ENCODE assay signal across 1 cellular context in the genomic region with DNA sequence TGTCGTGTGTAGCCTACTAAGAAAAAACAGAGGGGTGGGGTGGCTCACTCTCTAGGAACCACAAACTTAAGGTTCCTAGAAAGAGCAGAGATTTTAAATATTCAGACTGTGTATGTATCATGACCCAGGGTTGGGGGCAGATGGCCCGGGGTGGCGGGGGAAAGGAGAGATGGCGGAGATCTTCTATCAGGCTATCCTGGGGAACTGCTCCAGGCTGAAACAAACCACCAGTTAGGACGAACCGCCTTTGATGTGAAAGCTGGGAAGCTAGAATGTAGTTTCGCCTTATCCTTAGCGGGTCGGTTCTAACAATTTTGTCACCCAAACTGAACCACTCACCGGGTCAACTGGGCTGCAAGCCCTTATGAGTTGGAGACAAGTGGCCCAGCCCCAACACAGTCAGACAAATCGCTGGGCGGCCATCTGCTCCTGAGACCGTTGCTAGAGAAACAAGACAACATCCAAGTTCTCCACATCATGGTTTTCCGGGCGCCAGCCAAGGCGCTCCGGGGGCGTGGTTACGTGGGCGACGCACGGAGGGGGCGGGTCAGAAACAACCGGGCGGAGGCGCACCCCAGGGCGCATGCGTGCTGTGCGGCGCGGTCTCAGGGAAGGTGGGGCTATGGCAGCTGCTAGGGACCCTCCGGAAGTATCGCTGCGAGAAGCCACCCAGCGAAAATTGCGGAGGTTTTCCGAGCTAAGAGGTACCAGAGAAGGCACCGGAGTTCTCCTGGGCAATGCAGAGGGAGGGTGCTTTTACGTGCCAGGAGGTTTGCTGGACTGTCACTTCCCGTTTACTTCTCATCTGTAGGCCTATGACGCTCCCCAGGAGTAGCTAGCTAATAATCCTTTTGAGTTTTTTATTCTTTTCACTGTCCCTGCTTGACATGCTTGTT.
TF ChIP-seq lines count a peak whose summit lies in the region.

A gene (plus strand): TSS at position 586 of the 896 bp plus-strand sequence. CDS start 37 bp downstream, at position 623.
A gene with protein sequence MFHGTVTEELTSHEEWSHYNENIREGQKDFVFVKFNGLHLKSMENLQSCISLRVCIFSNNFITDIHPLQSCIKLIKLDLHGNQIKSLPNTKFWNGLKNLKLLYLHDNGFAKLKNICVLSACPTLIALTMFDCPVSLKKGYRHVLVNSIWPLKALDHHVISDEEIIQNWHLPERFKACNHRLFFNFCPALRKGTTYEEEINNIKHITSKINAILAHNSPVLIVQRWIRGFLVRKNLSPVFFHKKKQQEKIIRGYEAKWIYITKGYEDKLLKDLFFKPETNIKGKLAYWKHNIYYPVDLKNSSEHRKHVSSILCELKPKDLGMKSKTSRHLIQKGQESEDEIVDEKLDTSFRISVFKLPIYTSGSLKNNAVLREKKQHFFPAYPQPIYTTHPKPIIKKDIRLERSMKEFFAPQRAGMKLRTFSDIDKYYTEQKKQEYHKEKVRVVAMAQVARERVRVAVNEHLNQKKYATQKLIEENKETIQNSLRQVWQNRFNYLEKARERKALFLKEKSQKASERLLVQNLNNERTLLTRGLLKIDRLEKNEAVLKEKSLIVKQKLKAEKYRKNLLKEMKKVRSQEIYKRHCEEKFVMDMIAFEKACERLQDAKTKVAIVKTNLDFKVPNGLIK (minus strand): TSS at position 520 of the 896 bp plus-strand sequence. CDS start 14,492 bp downstream, outside the sequence.

TF ChIP-seq in HepG2, 621 proteins besides CTCF, POLR2A, EP300 and RAD21 (continues in another document):
- no peak for TF ChIP-seq ZNF567 (CRISPR knock-in tag; IDR thresholded peaks at IDR 0.05; ENCODE audit: borderline replicate concordance)
- TF ChIP-seq ZFP37 (CRISPR knock-in tag; IDR thresholded peaks at IDR 0.05; ENCODE audit: borderline replicate concordance): no peak
- no peak for TF ChIP-seq TRIM24 (CRISPR knock-in tag; IDR thresholded peaks at IDR 0.05)
- peak; percentile 87 for TF ChIP-seq KMT2A (CRISPR knock-in tag; IDR thresholded peaks at IDR 0.05)
- TF ChIP-seq GATA4 (IDR thresholded peaks at IDR 0.05; ENCODE audit: borderline replicate concordance, low read depth): no peak
- TF ChIP-seq, protein P1, sequence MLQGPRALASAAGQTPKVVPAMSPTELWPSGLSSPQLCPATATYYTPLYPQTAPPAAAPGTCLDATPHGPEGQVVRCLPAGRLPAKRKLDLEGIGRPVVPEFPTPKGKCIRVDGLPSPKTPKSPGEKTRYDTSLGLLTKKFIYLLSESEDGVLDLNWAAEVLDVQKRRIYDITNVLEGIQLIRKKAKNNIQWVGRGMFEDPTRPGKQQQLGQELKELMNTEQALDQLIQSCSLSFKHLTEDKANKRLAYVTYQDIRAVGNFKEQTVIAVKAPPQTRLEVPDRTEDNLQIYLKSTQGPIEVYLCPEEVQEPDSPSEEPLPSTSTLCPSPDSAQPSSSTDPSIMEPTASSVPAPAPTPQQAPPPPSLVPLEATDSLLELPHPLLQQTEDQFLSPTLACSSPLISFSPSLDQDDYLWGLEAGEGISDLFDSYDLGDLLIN (CRISPR knock-in tag; IDR thresholded peaks at IDR 0.05; ENCODE audit: borderline replicate concordance): no peak
- TF ChIP-seq, protein P2, sequence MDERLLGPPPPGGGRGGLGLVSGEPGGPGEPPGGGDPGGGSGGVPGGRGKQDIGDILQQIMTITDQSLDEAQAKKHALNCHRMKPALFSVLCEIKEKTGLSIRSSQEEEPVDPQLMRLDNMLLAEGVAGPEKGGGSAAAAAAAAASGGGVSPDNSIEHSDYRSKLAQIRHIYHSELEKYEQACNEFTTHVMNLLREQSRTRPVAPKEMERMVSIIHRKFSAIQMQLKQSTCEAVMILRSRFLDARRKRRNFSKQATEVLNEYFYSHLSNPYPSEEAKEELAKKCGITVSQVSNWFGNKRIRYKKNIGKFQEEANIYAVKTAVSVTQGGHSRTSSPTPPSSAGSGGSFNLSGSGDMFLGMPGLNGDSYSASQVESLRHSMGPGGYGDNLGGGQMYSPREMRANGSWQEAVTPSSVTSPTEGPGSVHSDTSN (CRISPR knock-in tag; IDR thresholded peaks at IDR 0.05): no peak
- no peak; the same call in 1 of the 2 replicates for TF ChIP-seq MTF2 (CRISPR knock-in tag; IDR thresholded peaks at IDR 0.05; ENCODE audit: borderline replicate concordance)
- no peak for TF ChIP-seq SP1 (IDR thresholded peaks at IDR 0.05)
- peak; percentile 75 for TF ChIP-seq SP1 (CRISPR knock-in tag; IDR thresholded peaks at IDR 0.05)
- TF ChIP-seq MEIS2 (CRISPR knock-in tag; IDR thresholded peaks at IDR 0.05): 0 out of 2 replicates have a peak, but pooled peaks have one; percentile 39
- 0 out of 4 replicates have a peak, but pooled peaks of 1 of the 2 experiments have one; percentile 21 for TF ChIP-seq KLF16 (CRISPR knock-in tag; IDR thresholded peaks at IDR 0.05)
- TF ChIP-seq BRCA1 (CRISPR knock-in tag; IDR thresholded peaks at IDR 0.05): no peak
- TF ChIP-seq, protein P3, sequence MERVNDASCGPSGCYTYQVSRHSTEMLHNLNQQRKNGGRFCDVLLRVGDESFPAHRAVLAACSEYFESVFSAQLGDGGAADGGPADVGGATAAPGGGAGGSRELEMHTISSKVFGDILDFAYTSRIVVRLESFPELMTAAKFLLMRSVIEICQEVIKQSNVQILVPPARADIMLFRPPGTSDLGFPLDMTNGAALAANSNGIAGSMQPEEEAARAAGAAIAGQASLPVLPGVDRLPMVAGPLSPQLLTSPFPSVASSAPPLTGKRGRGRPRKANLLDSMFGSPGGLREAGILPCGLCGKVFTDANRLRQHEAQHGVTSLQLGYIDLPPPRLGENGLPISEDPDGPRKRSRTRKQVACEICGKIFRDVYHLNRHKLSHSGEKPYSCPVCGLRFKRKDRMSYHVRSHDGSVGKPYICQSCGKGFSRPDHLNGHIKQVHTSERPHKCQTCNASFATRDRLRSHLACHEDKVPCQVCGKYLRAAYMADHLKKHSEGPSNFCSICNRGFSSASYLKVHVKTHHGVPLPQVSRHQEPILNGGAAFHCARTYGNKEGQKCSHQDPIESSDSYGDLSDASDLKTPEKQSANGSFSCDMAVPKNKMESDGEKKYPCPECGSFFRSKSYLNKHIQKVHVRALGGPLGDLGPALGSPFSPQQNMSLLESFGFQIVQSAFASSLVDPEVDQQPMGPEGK (CRISPR knock-in tag; IDR thresholded peaks at IDR 0.05): peak; percentile 34; the same call in 1 of the 2 replicates
- TF ChIP-seq, protein P4, sequence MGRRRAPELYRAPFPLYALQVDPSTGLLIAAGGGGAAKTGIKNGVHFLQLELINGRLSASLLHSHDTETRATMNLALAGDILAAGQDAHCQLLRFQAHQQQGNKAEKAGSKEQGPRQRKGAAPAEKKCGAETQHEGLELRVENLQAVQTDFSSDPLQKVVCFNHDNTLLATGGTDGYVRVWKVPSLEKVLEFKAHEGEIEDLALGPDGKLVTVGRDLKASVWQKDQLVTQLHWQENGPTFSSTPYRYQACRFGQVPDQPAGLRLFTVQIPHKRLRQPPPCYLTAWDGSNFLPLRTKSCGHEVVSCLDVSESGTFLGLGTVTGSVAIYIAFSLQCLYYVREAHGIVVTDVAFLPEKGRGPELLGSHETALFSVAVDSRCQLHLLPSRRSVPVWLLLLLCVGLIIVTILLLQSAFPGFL (CRISPR knock-in tag; IDR thresholded peaks at IDR 0.05): no peak
- no peak for TF ChIP-seq PAWR (CRISPR knock-in tag; IDR thresholded peaks at IDR 0.05; ENCODE audit: borderline replicate concordance)
- no peak for TF ChIP-seq MEIS1 (CRISPR knock-in tag; IDR thresholded peaks at IDR 0.05; ENCODE audit: borderline replicate concordance)
- no peak for TF ChIP-seq KDM6A (CRISPR knock-in tag; IDR thresholded peaks at IDR 0.05; ENCODE audit: low read depth)
- TF ChIP-seq, protein P5, sequence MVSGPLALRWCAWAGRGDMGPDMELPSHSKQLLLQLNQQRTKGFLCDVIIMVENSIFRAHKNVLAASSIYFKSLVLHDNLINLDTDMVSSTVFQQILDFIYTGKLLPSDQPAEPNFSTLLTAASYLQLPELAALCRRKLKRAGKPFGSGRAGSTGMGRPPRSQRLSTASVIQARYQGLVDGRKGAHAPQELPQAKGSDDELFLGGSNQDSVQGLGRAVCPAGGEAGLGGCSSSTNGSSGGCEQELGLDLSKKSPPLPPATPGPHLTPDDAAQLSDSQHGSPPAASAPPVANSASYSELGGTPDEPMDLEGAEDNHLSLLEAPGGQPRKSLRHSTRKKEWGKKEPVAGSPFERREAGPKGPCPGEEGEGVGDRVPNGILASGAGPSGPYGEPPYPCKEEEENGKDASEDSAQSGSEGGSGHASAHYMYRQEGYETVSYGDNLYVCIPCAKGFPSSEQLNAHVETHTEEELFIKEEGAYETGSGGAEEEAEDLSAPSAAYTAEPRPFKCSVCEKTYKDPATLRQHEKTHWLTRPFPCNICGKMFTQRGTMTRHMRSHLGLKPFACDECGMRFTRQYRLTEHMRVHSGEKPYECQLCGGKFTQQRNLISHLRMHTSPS (CRISPR knock-in tag; IDR thresholded peaks at IDR 0.05; ENCODE audit: low read depth): no peak
- TF ChIP-seq ZNF746 (CRISPR knock-in tag; IDR thresholded peaks at IDR 0.05): no peak
- no peak for TF ChIP-seq RELA (CRISPR knock-in tag; IDR thresholded peaks at IDR 0.05)
- peak; percentile 46; the same call in 1 of the 2 replicates for TF ChIP-seq IRF2 (CRISPR knock-in tag; IDR thresholded peaks at IDR 0.05)
- no peak for TF ChIP-seq ZNF451 (CRISPR knock-in tag; IDR thresholded peaks at IDR 0.05)
- no peak for TF ChIP-seq AHR (CRISPR knock-in tag; IDR thresholded peaks at IDR 0.05)
- TF ChIP-seq HNRNPL (IDR thresholded peaks at IDR 0.05; ENCODE audit: low read depth, low read length): no peak
- no peak for TF ChIP-seq ZNF205 (CRISPR knock-in tag; IDR thresholded peaks at IDR 0.05)
- 0 out of 2 replicates have a peak, but pooled peaks have one; percentile 39 for TF ChIP-seq KLF11 (CRISPR knock-in tag; IDR thresholded peaks at IDR 0.05)
- TF ChIP-seq MAZ (IDR thresholded peaks at IDR 0.05; ENCODE audit: borderline replicate concordance, low read depth, low read length): no peak
- 0 out of 2 replicates have a peak, but pooled peaks have one; percentile 17 for TF ChIP-seq MAZ (CRISPR knock-in tag; IDR thresholded peaks at IDR 0.05; ENCODE audit: low read depth)
- TF ChIP-seq ZNF160 (CRISPR knock-in tag; IDR thresholded peaks at IDR 0.05): no peak
- TF ChIP-seq ZNF616 (CRISPR knock-in tag; IDR thresholded peaks at IDR 0.05; ENCODE audit: low read depth): no peak
- no peak for TF ChIP-seq SOX13 (IDR thresholded peaks at IDR 0.05)
- TF ChIP-seq SOX13 (CRISPR knock-in tag; conservative IDR thresholded peaks at IDR 0.05 in 1 of 2, IDR thresholded peaks at IDR 0.05 in 1 of 2): peak in 1 of 2 experiments; percentile 19; a peak in 1 of 4 replicates
- TF ChIP-seq, protein P6, sequence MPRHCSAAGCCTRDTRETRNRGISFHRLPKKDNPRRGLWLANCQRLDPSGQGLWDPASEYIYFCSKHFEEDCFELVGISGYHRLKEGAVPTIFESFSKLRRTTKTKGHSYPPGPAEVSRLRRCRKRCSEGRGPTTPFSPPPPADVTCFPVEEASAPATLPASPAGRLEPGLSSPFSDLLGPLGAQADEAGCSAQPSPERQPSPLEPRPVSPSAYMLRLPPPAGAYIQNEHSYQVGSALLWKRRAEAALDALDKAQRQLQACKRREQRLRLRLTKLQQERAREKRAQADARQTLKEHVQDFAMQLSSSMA (CRISPR knock-in tag; IDR thresholded peaks at IDR 0.05): 0 out of 2 replicates have a peak, but pooled peaks have one; percentile 32
- TF ChIP-seq, protein P7, sequence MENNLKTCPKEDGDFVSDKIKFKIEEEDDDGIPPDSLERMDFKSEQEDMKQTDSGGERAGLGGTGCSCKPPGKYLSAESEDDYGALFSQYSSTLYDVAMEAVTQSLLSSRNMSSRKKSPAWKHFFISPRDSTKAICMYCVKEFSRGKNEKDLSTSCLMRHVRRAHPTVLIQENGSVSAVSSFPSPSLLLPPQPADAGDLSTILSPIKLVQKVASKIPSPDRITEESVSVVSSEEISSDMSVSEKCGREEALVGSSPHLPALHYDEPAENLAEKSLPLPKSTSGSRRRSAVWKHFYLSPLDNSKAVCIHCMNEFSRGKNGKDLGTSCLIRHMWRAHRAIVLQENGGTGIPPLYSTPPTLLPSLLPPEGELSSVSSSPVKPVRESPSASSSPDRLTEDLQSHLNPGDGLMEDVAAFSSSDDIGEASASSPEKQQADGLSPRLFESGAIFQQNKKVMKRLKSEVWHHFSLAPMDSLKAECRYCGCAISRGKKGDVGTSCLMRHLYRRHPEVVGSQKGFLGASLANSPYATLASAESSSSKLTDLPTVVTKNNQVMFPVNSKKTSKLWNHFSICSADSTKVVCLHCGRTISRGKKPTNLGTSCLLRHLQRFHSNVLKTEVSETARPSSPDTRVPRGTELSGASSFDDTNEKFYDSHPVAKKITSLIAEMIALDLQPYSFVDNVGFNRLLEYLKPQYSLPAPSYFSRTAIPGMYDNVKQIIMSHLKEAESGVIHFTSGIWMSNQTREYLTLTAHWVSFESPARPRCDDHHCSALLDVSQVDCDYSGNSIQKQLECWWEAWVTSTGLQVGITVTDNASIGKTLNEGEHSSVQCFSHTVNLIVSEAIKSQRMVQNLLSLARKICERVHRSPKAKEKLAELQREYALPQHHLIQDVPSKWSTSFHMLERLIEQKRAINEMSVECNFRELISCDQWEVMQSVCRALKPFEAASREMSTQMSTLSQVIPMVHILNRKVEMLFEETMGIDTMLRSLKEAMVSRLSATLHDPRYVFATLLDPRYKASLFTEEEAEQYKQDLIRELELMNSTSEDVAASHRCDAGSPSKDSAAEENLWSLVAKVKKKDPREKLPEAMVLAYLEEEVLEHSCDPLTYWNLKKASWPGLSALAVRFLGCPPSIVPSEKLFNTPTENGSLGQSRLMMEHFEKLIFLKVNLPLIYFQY (CRISPR knock-in tag; IDR thresholded peaks at IDR 0.05; ENCODE audit: borderline replicate concordance): peak; percentile 45; the same call in 1 of the 2 replicates
- TF ChIP-seq ATM (IDR thresholded peaks at IDR 0.05; ENCODE audit: borderline replicate concordance): no peak
- no peak for TF ChIP-seq MTA3 (CRISPR knock-in tag; IDR thresholded peaks at IDR 0.05)
- peak; percentile 65; the same call in 1 of the 2 replicates for TF ChIP-seq FOXO1 (CRISPR knock-in tag; IDR thresholded peaks at IDR 0.05)
- TF ChIP-seq TAF1 (CRISPR knock-in tag; IDR thresholded peaks at IDR 0.05): peak; percentile 81
- TF ChIP-seq SRF (IDR thresholded peaks at IDR 0.05; ENCODE audit: low read depth, low read length): no peak
- TF ChIP-seq CHD4 (IDR thresholded peaks at IDR 0.05; ENCODE audit: borderline replicate concordance, low read length): no peak
- TF ChIP-seq ZMYM4 (CRISPR knock-in tag; IDR thresholded peaks at IDR 0.05): peak; percentile 92
- no peak for TF ChIP-seq ZNF530 (CRISPR knock-in tag; IDR thresholded peaks at IDR 0.05; ENCODE audit: low read depth)
- no peak; the same call in 1 of the 2 replicates for TF ChIP-seq HMG20A (CRISPR knock-in tag; IDR thresholded peaks at IDR 0.05; ENCODE audit: borderline replicate concordance)
- TF ChIP-seq, protein P8, sequence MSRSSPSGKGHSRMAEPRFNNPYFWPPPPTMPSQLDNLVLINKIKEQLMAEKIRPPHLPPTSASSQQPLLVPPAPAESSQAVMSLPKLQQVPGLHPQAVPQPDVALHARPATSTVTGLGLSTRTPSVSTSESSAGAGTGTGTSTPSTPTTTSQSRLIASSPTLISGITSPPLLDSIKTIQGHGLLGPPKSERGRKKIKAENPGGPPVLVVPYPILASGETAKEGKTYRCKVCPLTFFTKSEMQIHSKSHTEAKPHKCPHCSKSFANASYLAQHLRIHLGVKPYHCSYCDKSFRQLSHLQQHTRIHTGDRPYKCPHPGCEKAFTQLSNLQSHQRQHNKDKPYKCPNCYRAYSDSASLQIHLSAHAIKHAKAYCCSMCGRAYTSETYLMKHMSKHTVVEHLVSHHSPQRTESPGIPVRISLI (CRISPR knock-in tag; IDR thresholded peaks at IDR 0.05; ENCODE audit: borderline replicate concordance): no peak
- peak; percentile 80; the same call in 1 of the 3 replicates for TF ChIP-seq MXI1 (IDR thresholded peaks at IDR 0.05; ENCODE audit: borderline replicate concordance, low read depth, low read length)
- no peak for TF ChIP-seq SKI (IDR thresholded peaks at IDR 0.05; ENCODE audit: partially characterized antibody)
- peak; percentile 84 for TF ChIP-seq BCL6 (CRISPR knock-in tag; IDR thresholded peaks at IDR 0.05)
